Comparison of ENCODE assay signal across 27 cellular contexts in the genomic region with DNA sequence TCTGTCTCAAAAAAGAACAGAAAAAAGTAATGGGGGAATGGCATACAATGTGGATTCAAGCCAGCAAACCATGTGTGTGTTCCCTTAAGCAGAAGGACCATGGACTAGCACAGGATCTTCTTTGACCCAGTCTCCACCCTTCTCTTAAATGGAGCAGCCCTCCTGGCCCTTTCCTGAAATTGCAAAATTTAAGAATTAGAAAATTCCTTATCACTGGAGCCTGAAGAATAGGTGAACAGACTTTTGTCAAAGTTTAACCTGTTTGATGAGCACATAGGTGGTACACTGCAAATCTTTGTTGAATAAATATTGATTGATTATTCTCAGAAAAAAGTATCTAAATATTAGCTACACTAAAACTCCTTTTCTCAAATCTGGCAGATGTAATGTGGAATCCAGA. TPM values are rescaled to one million over a fixed set of nuclear protein-coding genes. Genes with fewer than 3 reads are reported as not detected.
"Had no signal": no experiment of that assay in that cellular context is flagged by ENCODE, and none has a peak within 500 bp of the region (broad histone marks: within the 10 kb centered on the region; RNA-seq: fewer than 3 reads in every experiment).

No MANE protein-coding gene starts in this region.

- H3K4me3 ChIP-seq: stomach, suprapubic skin, testis, thoracic aorta, thyroid gland, tibial artery, tibial nerve, transverse colon, upper lobe of left lung, upper lobe of right lung, uterus, vagina had no signal

- H3K27ac ChIP-seq: stomach, suprapubic skin, testis, thoracic aorta, thyroid gland, tibial artery, tibial nerve, transverse colon, upper lobe of left lung, upper lobe of right lung, uterus, vagina had no signal

- H3K27me3 ChIP-seq: stomach, suprapubic skin, testis, thyroid gland, tibial artery, tibial nerve, transverse colon, upper lobe of left lung, upper lobe of right lung, uterus, vagina had no signal

- H3K9me3 ChIP-seq: suprapubic skin, testis, thoracic aorta, thyroid gland, transverse colon, upper lobe of right lung, vagina had no signal

- H3K36me3 ChIP-seq: stomach, suprapubic skin, thoracic aorta, thyroid gland, tibial artery, transverse colon, upper lobe of left lung, upper lobe of right lung, uterus, vagina had no signal

- ATAC-seq: stimulated activated effector memory CD8-positive, alpha-beta T cell treated with anti-CD3 and anti-CD28 coated beads, Interleukin-12 subunit alpha, Interleukin-12 subunit beta, amount 100 ng/mL, for 72 hours; stimulated activated memory B cell treated with anti-CD40 and anti-IgM and Interleukin-4, amounts not matched to agents 10 μg/mL and 1 μg/mL and 100 μg/mL, for 72 hours; stimulated activated naive B cell treated with anti-CD40 and anti-IgM and Interleukin-4, amounts not matched to agents 10 μg/mL and 1 μg/mL and 100 μg/mL, for 72 hours; stimulated activated naive CD8-positive, alpha-beta T cell treated with anti-CD3 and anti-CD28 coated beads, Interleukin-15, amount 100 ng/mL, for 72 hours; stimulated activated naive CD8-positive, alpha-beta T cell treated with anti-CD3 and anti-CD28 coated beads, Interleukin-15, Interleukin-2, amounts not matched to agents 100 U/mL and 50 U/mL, for 24 hours; upper lobe of right lung had no signal

- DNase-seq: stimulated activated CD4-positive, alpha-beta T cell treated with anti-CD3 and anti-CD28 coated beads, Interleukin-2, amount 100 ng/mL, for 48 hours; stimulated activated CD4-positive, alpha-beta T cell treated with anti-CD3 and anti-CD28 coated beads, Interleukin-4, amount 100 ng/mL, for 1 hour; stimulated activated CD4-positive, alpha-beta T cell treated with anti-CD3 and anti-CD28 coated beads, Interleukin-4, amount 100 ng/mL, for 24 hours; stimulated activated CD4-positive, alpha-beta T cell treated with anti-CD3 and anti-CD28 coated beads, Interleukin-4, amount 100 ng/mL, for 4 hours; stimulated activated CD8-positive, alpha-beta memory T cell treated with anti-CD3 and anti-CD28 coated beads, Interleukin-4, amount 100 ng/mL, for 48 hours; stimulated activated naive B cell treated with anti-CD40 and anti-IgM and Interleukin-4, amounts not matched to agents 10 μg/mL and 1 μg/mL and 100 μg/mL, for 72 hours; stimulated activated naive CD4-positive, alpha-beta T cell; stimulated activated naive CD4-positive, alpha-beta T cell treated with Interleukin-2 at 50 U/mL for 16 hours; stimulated activated naive CD8-positive, alpha-beta T cell treated with anti-CD3 and anti-CD28 coated beads, Interleukin-15, amount 100 ng/mL, for 72 hours; stimulated activated naive CD8-positive, alpha-beta T cell treated with anti-CD3 and anti-CD28 coated beads, Interleukin-15, Interleukin-2, amounts not matched to agents 100 U/mL and 50 U/mL, for 24 hours; stomach; substantia nigra; testis; thyroid gland; tibial artery; transverse colon; trophoblast cell; upper lobe of left lung; upper lobe of right lung; uterus had no signal

- H3K4me1 ChIP-seq: stomach, suprapubic skin, testis, thyroid gland, tibial artery, tibial nerve, transverse colon, upper lobe of left lung, upper lobe of right lung, uterus, vagina had no signal

- FAIRE-seq: urothelium cell line had no signal

RNA-seq across cellular contexts. Expression of a gene that starts 54.8 kb away (rescaled TPM):
- total RNA-seq: transverse colon, upper lobe of right lung, vagina had no signal
